In the genomic region with DNA sequence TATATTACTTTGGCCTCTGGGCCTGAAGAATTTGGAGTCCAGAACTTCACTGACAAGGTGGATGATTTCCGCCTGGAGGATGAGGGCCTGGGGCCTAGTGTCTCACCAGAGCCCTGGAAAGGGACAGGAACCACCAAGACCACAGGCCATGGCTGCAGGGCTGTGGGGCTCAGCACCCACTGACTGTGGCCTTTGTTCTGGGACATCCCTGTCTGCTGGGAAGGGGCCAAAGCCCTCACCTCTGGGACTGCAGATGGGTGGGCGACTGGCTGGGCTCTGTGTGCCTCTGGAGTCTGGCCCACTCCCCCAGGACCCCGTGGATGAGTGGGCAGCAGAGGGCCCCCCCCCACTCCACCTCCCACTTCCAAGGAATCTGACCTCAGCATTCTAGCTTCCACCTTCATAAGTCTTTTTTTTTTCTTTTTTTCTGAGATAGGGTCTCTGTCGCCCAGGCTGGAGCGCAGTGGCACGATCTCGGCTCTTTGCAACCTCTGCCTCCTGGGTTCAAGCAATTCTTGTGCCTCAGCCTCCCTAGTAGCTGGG, we compare ENCODE assay signal across 18 cellular contexts. TPM values are rescaled to one million over a fixed set of nuclear protein-coding genes. Genes with fewer than 3 reads are reported as not detected.
A peak's percentile ranks its signal among the peaks of the same experiment; 100 is the strongest.
DNase-seq lines count a peak whose midpoint lies in the region; ATAC-seq, FAIRE-seq and TF ChIP-seq lines count a peak whose summit lies in the region.
"Had no signal": no experiment of that assay in that cellular context is flagged by ENCODE, and none has a peak within 500 bp of the region (broad histone marks: within the 10 kb centered on the region; RNA-seq: fewer than 3 reads in every experiment).

No MANE protein-coding gene starts in this region.

- TF ChIP-seq CTCF in RWPE2 (IDR thresholded peaks at IDR 0.05; ENCODE audit: poor library complexity, severe bottlenecking), result no peak
- no peak for TF ChIP-seq CTCF in H1 (IDR thresholded peaks at IDR 0.05; ENCODE audit: control extremely low read depth in 1 of 3, insufficient read depth in 1 of 3, low read depth in 1 of 3, low read length in 3 of 3)

- peak overlapping the region; percentile 90; the same call in 1 of the 2 replicates for H2AK5ac ChIP-seq in H1 (ENCODE audit: low read depth, low read length)

- TF ChIP-seq POLR2A in H1 (IDR thresholded peaks at IDR 0.05; ENCODE audit: control extremely low read depth in 1 of 2, low read depth in 2 of 2, low read length in 2 of 2), result no peak

- no peak overlapping the region for H2BK120ac ChIP-seq in H1 (replicated peaks; ENCODE audit: low read depth, low read length)

- CTCF ChIA-PET in H1 (lab: Charles Lee; ENCODE audit: partially characterized antibody), result interaction anchor here (1.7 kb wide), 1 partner anchor 18 kb away, joined by 6 read pairs; no protein-coding TSS in a partner anchor

- peak overlapping the region; percentile 83; the same call in 1 of the 2 replicates for H3K18ac ChIP-seq in H1 (ENCODE audit: extremely low read depth, low read length)

- H4K91ac ChIP-seq in H1 (replicated peaks; ENCODE audit: insufficient read length, low read length), result peak overlapping the region; percentile 88

- peak; percentile 6 for DNase-seq in AG20443 (ENCODE audit: low spot score)
- DNase-seq in RWPE2 (ENCODE audit: low spot score), result peak; percentile 22
- DNase-seq in H1 (ENCODE audit: low read depth in 1 of 2, low spot score in 2 of 2), result no peak
- peak; percentile 54 for DNase-seq in posterior vena cava (ENCODE audit: low spot score)
- DNase-seq in glomerular visceral epithelial cell (ENCODE audit: extremely low spot score), result no peak
- no peak for DNase-seq in activated CD8-positive, alpha-beta memory T cell treated with anti-CD3 and anti-CD28 coated beads for 24 hours
- no peak for DNase-seq in GM19240 (ENCODE audit: insufficient read length, low spot score)
- DNase-seq: BE2C; CD4-positive, alpha-beta memory T cell; DMS153; DND-41; GDM1; HCEC 1CT had no signal

- ATAC-seq in RWPE2 (ENCODE audit: low read depth), result no peak
- ATAC-seq in GM18870 (IDR thresholded peaks at IDR 0.05; ENCODE audit: unreplicated experiment), result no peak

- H3K9me3 ChIP-seq in RWPE2 (ENCODE audit: severe bottlenecking) (no peaks in the 10 kb centered on the region), H1 (ENCODE audit: insufficient read depth in 2 of 2, low read depth in 1 of 2, low read length in 1 of 2) (no peaks in the 10 kb centered on the region)
- H3K9me3 ChIP-seq: BE2C had no signal

- H3K27ac ChIP-seq in RWPE2 (ENCODE audit: poor library complexity, severe bottlenecking) (no peak overlapping the region), H1 (ENCODE audit: low read depth, low read length) (no peak overlapping the region)
- H3K27ac ChIP-seq: C4-2B had no signal

- peak overlapping the region; percentile 50; the same call in 1 of the 2 replicates for H2BK12ac ChIP-seq in H1 (ENCODE audit: low read depth, low read length)

- peak overlapping the region; percentile 88; the same call in 1 of the 2 replicates for H2BK15ac ChIP-seq in H1 (ENCODE audit: low read length)

- no peak overlapping the region for H2AFZ ChIP-seq in H1 (ENCODE audit: low read length)

- H3K4ac ChIP-seq in H1 (replicated peaks; ENCODE audit: insufficient read length, low read depth, low read length), result no peak overlapping the region

- H4K5ac ChIP-seq in H1 (ENCODE audit: insufficient read length, low read depth, low read length), result no peak overlapping the region

- no peaks in the 10 kb centered on the region; a peak in 1 of 4 replicates for H3K79me2 ChIP-seq in H1 (ENCODE audit: control insufficient read depth in 1 of 2, insufficient read depth in 2 of 2, low read length in 2 of 2)

- FAIRE-seq in H1 (lab: Jason Lieb, UNC), result no peak
- FAIRE-seq: A204.1, GM12892, GM19239 had no signal

- peaks cover 19% of the 10 kb centered on the region for H3K27me3 ChIP-seq in RWPE2 (ENCODE audit: insufficient read depth, poor library complexity, severe bottlenecking)
- no peaks in the 10 kb centered on the region for H3K27me3 ChIP-seq in H1 (replicated peaks in 1 of 4; ENCODE audit: control insufficient read depth in 3 of 4, extremely low read depth in 1 of 4, insufficient read depth in 3 of 4, low read length in 3 of 4)
- H3K27me3 ChIP-seq: BE2C had no signal

- H3K36me3 ChIP-seq in RWPE2 (ENCODE audit: low read depth) (no peaks in the 10 kb centered on the region), H1 (ENCODE audit: control insufficient read depth in 2 of 4, insufficient read depth in 4 of 4, low read length in 3 of 4) (no peaks in the 10 kb centered on the region)
- H3K36me3 ChIP-seq: BE2C had no signal

- no peak overlapping the region for H3K4me3 ChIP-seq in RWPE2 (ENCODE audit: severe bottlenecking)
- H3K4me3 ChIP-seq in H1 (ENCODE audit: extremely low read depth in 1 of 4, insufficient read depth in 2 of 4, low read depth in 3 of 4, low read length in 4 of 4), result no peak overlapping the region

- no peak overlapping the region for H3K23ac ChIP-seq in H1 (ENCODE audit: insufficient read length)

- H3K4me1 ChIP-seq in RWPE2 (ENCODE audit: insufficient read depth, poor library complexity, severe bottlenecking) (no peaks in the 10 kb centered on the region), H1 (replicated peaks in 1 of 4; ENCODE audit: control insufficient read depth in 3 of 4, insufficient read depth in 4 of 4, low read length in 3 of 4) (peaks cover 5 to 30% (median 16%) of the 10 kb centered on the region in 4 experiments; a peak in 6 of 7 replicates)

- peak overlapping the region; percentile 84; the same call in 1 of the 2 replicates for H2BK5ac ChIP-seq in H1 (ENCODE audit: low read depth, low read length)

- TF ChIP-seq RAD21 in H1 (IDR thresholded peaks at IDR 0.05 in 1 of 2, conservative IDR thresholded peaks at IDR 0.05 in 1 of 2; ENCODE audit: low read depth in 2 of 2, low read length in 2 of 2), result no peak

- H4K20me1 ChIP-seq in H1 (replicated peaks in 1 of 2; ENCODE audit: control insufficient read depth in 1 of 2, insufficient read depth in 2 of 2, low read length in 2 of 2), result no peaks in the 10 kb centered on the region

- WGBS in H1 (ENCODE audit: extremely low coverage in 1 of 2, insufficient coverage in 1 of 2, insufficient read length in 1 of 2, insufficient replicate concordance in 2 of 2, low coverage in 1 of 2, low lambda C conversion rate in 2 of 2, missing lambda C conversion rate in 1 of 2), 2 experiments, result 91% methylated on average over 7 of the region's 7 CpGs; no CpG with 5 or more reads in 1 of the 2 experiments

- H3K79me1 ChIP-seq in H1 (ENCODE audit: low read depth, low read length), result no peaks in the 10 kb centered on the region; the same call in none of the 2 replicates

- no peak overlapping the region for H3K9ac ChIP-seq in H1 (replicated peaks in 1 of 4; ENCODE audit: extremely low read depth in 1 of 4, low read depth in 3 of 4, low read length in 3 of 4)

- POLR2A ChIA-PET in H1 (lab: Charles Lee; ENCODE audit: partially characterized antibody), result interaction anchor here (2.0 kb wide), 1 partner anchor 19 kb away, joined by 11 read pairs; no protein-coding TSS in a partner anchor

- no peak overlapping the region for H3K4me2 ChIP-seq in H1 (ENCODE audit: insufficient read depth in 1 of 2, low read depth in 2 of 2, low read length in 2 of 2)

- H3K14ac ChIP-seq in H1 (ENCODE audit: insufficient read length), result no peak overlapping the region

- no peak overlapping the region for H4K8ac ChIP-seq in H1 (ENCODE audit: extremely low read depth, insufficient read depth, low read length)

- peaks cover 1% of the 10 kb centered on the region; the same call in 1 of the 2 replicates for H3K23me2 ChIP-seq in H1 (ENCODE audit: low read depth, low read length)

- no peak overlapping the region for H2BK20ac ChIP-seq in H1 (ENCODE audit: low read length)

- no peak overlapping the region for H3K56ac ChIP-seq in H1 (replicated peaks; ENCODE audit: insufficient read length, low read depth, low read length)

- intact Hi-C loops in posterior vena cava (cut with DNase I), result no loop called here

- TF ChIP-seq EP300 in H1 (IDR thresholded peaks at IDR 0.05; ENCODE audit: borderline replicate concordance in 1 of 2, low read depth in 2 of 2, low read length in 2 of 2), result no peak

TF ChIP-seq in H1, 55 proteins besides CTCF, POLR2A, EP300 and RAD21:
- no peak for TF ChIP-seq JUND (IDR thresholded peaks at IDR 0.05; ENCODE audit: low read length)
- no peak for TF ChIP-seq GTF2F1 (IDR thresholded peaks at IDR 0.05; ENCODE audit: borderline replicate concordance, low read depth, low read length)
- TF ChIP-seq PHF8 (conservative IDR thresholded peaks at IDR 0.05; ENCODE audit: low read depth, low read length), result no peak
- no peak for TF ChIP-seq RBBP5 (IDR thresholded peaks at IDR 0.05; ENCODE audit: borderline replicate concordance, low read depth, low read length)

RNA-seq across cellular contexts. Expression of gene CHST8, which starts 20.3 kb away (rescaled TPM):
- 9.9 and 10.8 TPM in 2 replicates for total RNA-seq in H1 (2021; fragmentation: NEBNext Ultra II Directional; extraction: Animal tissue kit (Norgen Biotek cat#: 25700))
- 28.2 and 31.7 TPM in 2 replicates for polyA plus RNA-seq in H1 (2011; rRNA removed)
- polyA plus RNA-seq in H1 (2011; cell fraction: cytosol; rRNA removed), result 18.3 TPM
- polyA plus RNA-seq in H1 (2011; cell fraction: nucleus; rRNA removed), result 17.5 TPM
- polyA plus RNA-seq in H1 (2012, experiment 1 of 2), result 8.5 to 16.5 TPM (median 13.2 TPM) in 4 replicates
- 13.0 TPM for polyA plus RNA-seq in H1 (2012, experiment 2 of 2)
- polyA plus RNA-seq in H1 (2013, experiment 1 of 2), result 28.1 TPM
- 23.8 TPM for polyA plus RNA-seq in H1 (2013, experiment 2 of 2)
- 4.3 and 4.8 TPM in 2 replicates for polyA minus RNA-seq in H1 (2011; rRNA and poly(A)+ RNA removed)
- 12.9 TPM for polyA minus RNA-seq in H1 (2011; cell fraction: cytosol; rRNA and poly(A)+ RNA removed)
- 8.1 TPM for polyA minus RNA-seq in H1 (2011; cell fraction: nucleus; rRNA and poly(A)+ RNA removed)
- 1 to 10 TPM in 1 of 2 donors, under 1 TPM in 1; 0.97 to 1.3 TPM for total RNA-seq in posterior vena cava
- total RNA-seq: CD4-positive, alpha-beta memory T cell had no signal
- polyA plus RNA-seq: CD4-positive, alpha-beta memory T cell had no signal

Comparison
In these comparisons a context has a peak if more than half of its experiments do, and no peak if none do; other contexts are left out.
1. DNase-seq: peak in AG20443 (single experiment), RWPE2 (single experiment) and posterior vena cava (single experiment); none in H1 (0 of 2), glomerular visceral epithelial cell (single experiment), activated CD8-positive, alpha-beta memory T cell treated with anti-CD3 and anti-CD28 coated beads for 24 hours (single experiment) and GM19240 (single experiment).